In the genomic region with DNA sequence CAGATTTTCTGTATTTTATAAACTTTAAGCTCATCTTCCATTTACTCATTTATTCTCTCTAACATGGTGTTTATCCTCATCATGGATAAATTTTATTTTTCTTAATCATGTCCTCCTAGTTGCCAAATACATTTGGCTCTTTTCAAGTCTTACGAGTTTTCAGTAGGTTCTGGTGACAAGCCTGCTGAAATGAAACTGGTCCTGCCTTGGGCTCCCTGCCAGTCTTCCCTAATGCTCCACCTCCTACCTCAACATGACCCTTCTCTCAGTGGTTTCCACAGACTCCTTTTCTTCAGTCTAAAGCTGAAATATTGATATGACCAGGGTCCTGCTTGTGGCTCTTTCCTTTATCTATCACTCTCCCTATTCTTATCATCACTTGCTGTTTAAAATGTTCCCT, we compare ENCODE assay signal across 17 cellular contexts.
DNase-seq lines count a peak whose midpoint lies in the region; ATAC-seq and TF ChIP-seq lines count a peak whose summit lies in the region.
"Had no signal": no experiment of that assay in that cellular context is flagged by ENCODE, and none has a peak within 500 bp of the region (broad histone marks: within the 10 kb centered on the region; RNA-seq: fewer than 3 reads in every experiment).

No MANE protein-coding gene starts in this region.

- peaks cover 1% of the 10 kb centered on the region for H3K9me3 Mint-ChIP-seq in activated naive CD4-positive, alpha-beta T cell treated with anti-CD3 and anti-CD28 coated beads for 36 hours
- H3K9me3 Mint-ChIP-seq: GM23338, H9 had no signal

- H3K27me3 Mint-ChIP-seq in activated naive CD4-positive, alpha-beta T cell treated with anti-CD3 and anti-CD28 coated beads for 36 hours (ENCODE audit: low read depth): no peaks in the 10 kb centered on the region
- H3K27me3 Mint-ChIP-seq: CD4-positive, alpha-beta T cell had no signal

- H4K20me1 ChIP-seq in BLaER1 treated with 17β-estradiol and CSF1 and Interleukin-3, amounts not matched to agents 10 nM and 100 nM: no peaks in the 10 kb centered on the region

- no peaks in the 10 kb centered on the region for H3K36me3 Mint-ChIP-seq in activated naive CD4-positive, alpha-beta T cell treated with anti-CD3 and anti-CD28 coated beads for 36 hours (ENCODE audit: low read depth)

- no peak overlapping the region for H3K4me3 ChIP-seq in BLaER1 treated with 17β-estradiol and CSF1 and Interleukin-3, amounts not matched to agents 10 nM and 100 nM
- H3K4me3 ChIP-seq in fibroblast of pulmonary artery (replicated peaks; ENCODE audit: low read depth, low read length) (no peak overlapping the region), foreskin fibroblast (ENCODE audit: low read depth in 1 of 2, low read length in 2 of 2) (no peak overlapping the region)
- H3K4me3 ChIP-seq: A549, GM12878, GM23338 had no signal

- DNase-seq in M059J (ENCODE audit: low read depth) (peak; percentile 37), fibroblast of pulmonary artery (ENCODE audit: low read depth) (peak; percentile 39), middle frontal gyrus (ENCODE audit: extremely low spot score, low spot score) (no peak), foreskin fibroblast (no peak)
- no peak for DNase-seq in activated naive CD4-positive, alpha-beta T cell treated with anti-CD3 and anti-CD28 coated beads for 36 hours
- DNase-seq: AML-193; C1 segment of cervical spinal cord; Calu3; CD4-positive, alpha-beta T cell; DMS 273 treated with DMSO at 0.1 percent for 48 hours; H9 had no signal

- ATAC-seq in GM21619 (IDR thresholded peaks at IDR 0.05; ENCODE audit: unreplicated experiment): no peak
- ATAC-seq: A549, GM12878, GM23338 had no signal

- TF ChIP-seq CTCF in fibroblast of pulmonary artery (IDR thresholded peaks at IDR 0.05; ENCODE audit: low read length, missing control alignments): no peak
- TF ChIP-seq CTCF in foreskin fibroblast (IDR thresholded peaks at IDR 0.05; ENCODE audit: low read depth, low read length): no peak

- H3K4me3 Mint-ChIP-seq in activated naive CD4-positive, alpha-beta T cell treated with anti-CD3 and anti-CD28 coated beads for 36 hours: no peak overlapping the region
- H3K4me3 Mint-ChIP-seq: CD4-positive, alpha-beta T cell; GM23338; H9 had no signal

- H3K4me2 ChIP-seq in BLaER1 treated with 17β-estradiol and CSF1 and Interleukin-3, amounts not matched to agents 10 nM and 100 nM: peak overlapping the region in 10 of 11 experiments; percentile 2 to 64 (median 38); a peak in 14 of 22 replicates
- H3K4me2 ChIP-seq: A549, GM23338 had no signal

- no peaks in the 10 kb centered on the region for H3K27me3 ChIP-seq in BLaER1 treated with 17β-estradiol and CSF1 and Interleukin-3, amounts not matched to agents 10 nM and 100 nM

- no peak overlapping the region for H3K27ac Mint-ChIP-seq in activated naive CD4-positive, alpha-beta T cell treated with anti-CD3 and anti-CD28 coated beads for 36 hours
- H3K27ac Mint-ChIP-seq: CD4-positive, alpha-beta T cell; GM23338 had no signal

- H3K4me1 ChIP-seq in BLaER1 treated with 17β-estradiol and CSF1 and Interleukin-3, amounts not matched to agents 10 nM and 100 nM: peaks cover 10 to 64% (median 36%) of the 10 kb centered on the region in 10 experiments; a peak in 19 of 20 replicates
- H3K4me1 ChIP-seq: A549 had no signal

- H3K9me3 ChIP-seq in BLaER1 treated with 17β-estradiol and CSF1 and Interleukin-3, amounts not matched to agents 10 nM and 100 nM (replicated peaks in 1 of 11): no peaks in the 10 kb centered on the region
- H3K9me3 ChIP-seq: A549 had no signal

- intact Hi-C loops in activated naive CD4-positive, alpha-beta T cell treated with anti-CD3 and anti-CD28 coated beads for 36 hours (cut with micrococcal nuclease): no loop called here

- H3K4me1 Mint-ChIP-seq in activated naive CD4-positive, alpha-beta T cell treated with anti-CD3 and anti-CD28 coated beads for 36 hours (ENCODE audit: low read depth): no peaks in the 10 kb centered on the region

- CTCF ChIA-PET in activated naive CD4-positive, alpha-beta T cell treated with anti-CD3 and anti-CD28 coated beads for 36 hours (lab: Charles Lee): no interaction called here

- no peaks in the 10 kb centered on the region for H3K36me3 ChIP-seq in BLaER1 treated with 17β-estradiol and CSF1 and Interleukin-3, amounts not matched to agents 10 nM and 100 nM

- H3K27ac ChIP-seq in BLaER1 treated with 17β-estradiol and CSF1 and Interleukin-3, amounts not matched to agents 10 nM and 100 nM: peak overlapping the region in 6 of 11 experiments; percentile 11 to 55 (median 32); a peak in 9 of 22 replicates
- H3K27ac ChIP-seq: A549, HL-60 had no signal

- no peak overlapping the region for H3K9ac ChIP-seq in BLaER1 treated with 17β-estradiol and CSF1 and Interleukin-3, amounts not matched to agents 10 nM and 100 nM

Comparison
In these comparisons a context has a peak if more than half of its experiments do, and no peak if none do; other contexts are left out.
1. DNase-seq: peak in M059J (single experiment) and fibroblast of pulmonary artery (single experiment); none in middle frontal gyrus (single experiment), foreskin fibroblast (0 of 2) and activated naive CD4-positive, alpha-beta T cell treated with anti-CD3 and anti-CD28 coated beads for 36 hours (single experiment).